In the genomic region with DNA sequence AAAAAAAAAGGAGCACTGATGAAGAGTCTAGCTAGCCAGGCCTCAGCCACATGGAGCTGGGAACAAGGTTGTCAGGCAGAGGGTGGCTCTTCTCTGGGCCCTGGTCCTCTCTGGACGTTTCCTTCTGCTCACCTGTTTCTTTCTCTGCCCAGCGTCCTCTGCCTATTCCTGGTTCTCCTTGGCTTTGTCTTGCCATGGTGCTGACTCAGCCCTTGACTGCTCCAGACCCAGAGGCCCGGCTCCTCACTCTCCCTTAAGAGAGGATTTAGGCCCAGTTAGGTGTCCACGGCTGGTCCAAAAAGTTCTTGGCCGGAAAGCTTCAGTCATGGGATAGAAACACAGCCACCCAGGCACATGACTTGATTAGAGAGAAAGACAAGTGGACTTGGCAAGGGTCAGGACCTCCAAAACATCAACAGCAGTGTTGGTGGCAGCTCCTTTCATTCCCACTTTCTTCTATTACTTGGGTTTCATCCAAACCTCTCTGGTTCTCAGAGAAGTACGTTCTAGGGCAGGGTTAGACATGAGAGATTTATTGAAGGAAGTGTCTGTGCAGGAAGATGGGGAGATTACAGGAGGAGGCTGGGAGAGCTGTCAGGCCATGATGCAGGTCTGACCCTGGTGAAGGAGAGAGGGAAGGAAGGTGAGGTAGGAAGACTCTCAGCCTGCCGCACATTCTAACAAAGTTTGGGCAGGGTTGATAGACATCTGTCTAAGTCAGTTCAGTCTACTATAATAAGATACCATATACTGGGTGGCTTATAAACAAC, we compare ENCODE assay signal across 29 cellular contexts. TPM values are rescaled to one million over a fixed set of nuclear protein-coding genes. Genes with fewer than 3 reads are reported as not detected.
DNase-seq lines count a peak whose midpoint lies in the region; ATAC-seq and FAIRE-seq lines count a peak whose summit lies in the region.
"Had no signal": no experiment of that assay in that cellular context is flagged by ENCODE, and none has a peak within 500 bp of the region (broad histone marks: within the 10 kb centered on the region; RNA-seq: fewer than 3 reads in every experiment).

No MANE protein-coding gene starts in this region.

- H3K36me3 ChIP-seq in CD4-positive, alpha-beta memory T cell (ENCODE audit: insufficient read depth, low read length): no peaks in the 10 kb centered on the region
- H3K36me3 ChIP-seq: BLaER1 treated with 17β-estradiol and CSF1 and Interleukin-3, amounts not matched to agents 10 nM and 100 nM; SJSA1 had no signal

- no peaks in the 10 kb centered on the region for H3K9me3 Mint-ChIP-seq in activated naive CD4-positive, alpha-beta T cell treated with anti-CD3 and anti-CD28 coated beads, Interleukin-2, amount 50 U/mL, for 24 hours
- peaks cover 0 to 6% (median 0%) of the 10 kb centered on the region in 8 donors for H3K9me3 Mint-ChIP-seq in CD4-positive, alpha-beta memory T cell
- H3K9me3 Mint-ChIP-seq in naive thymus-derived CD8-positive, alpha-beta T cell: no peaks in the 10 kb centered on the region
- H3K9me3 Mint-ChIP-seq: CD8-positive, alpha-beta T cell had no signal

- H3K27me3 Mint-ChIP-seq in activated naive CD4-positive, alpha-beta T cell treated with anti-CD3 and anti-CD28 coated beads, Interleukin-2, amount 50 U/mL, for 24 hours: no peaks in the 10 kb centered on the region
- H3K27me3 Mint-ChIP-seq in CD4-positive, alpha-beta memory T cell: no peaks in the 10 kb centered on the region
- H3K27me3 Mint-ChIP-seq in naive thymus-derived CD8-positive, alpha-beta T cell: no peaks in the 10 kb centered on the region

- peaks cover 53% of the 10 kb centered on the region for H3K4me1 Mint-ChIP-seq in activated naive CD4-positive, alpha-beta T cell treated with anti-CD3 and anti-CD28 coated beads, Interleukin-2, amount 50 U/mL, for 24 hours
- peaks cover 48 to 74% (median 61%) of the 10 kb centered on the region in 4 donors for H3K4me1 Mint-ChIP-seq in CD4-positive, alpha-beta memory T cell
- H3K4me1 Mint-ChIP-seq in naive thymus-derived CD8-positive, alpha-beta T cell: peaks cover 29 to 66% (median 57%) of the 10 kb centered on the region in 4 donors

- CTCF ChIA-PET in CD4-positive, alpha-beta memory T cell (lab: Charles Lee; ENCODE audit: partially characterized antibody): interaction anchor here (0.7 to 4.2 kb wide), 2 partner anchors 8 to 14 kb away, joined by 3 to 21 read pairs; a partner anchor contains a TSS

- H3K4me1 ChIP-seq in CD4-positive, alpha-beta memory T cell (ENCODE audit: insufficient read depth, low read length): peaks cover 69% of the 10 kb centered on the region

- intact Hi-C loops in CD4-positive, alpha-beta memory T cell (cut with micrococcal nuclease): no loop called here

- H3K36me3 Mint-ChIP-seq in activated naive CD4-positive, alpha-beta T cell treated with anti-CD3 and anti-CD28 coated beads, Interleukin-2, amount 50 U/mL, for 24 hours: no peaks in the 10 kb centered on the region
- peaks cover 0 to 3% of the 10 kb centered on the region in 2 donors for H3K36me3 Mint-ChIP-seq in CD4-positive, alpha-beta memory T cell
- peaks cover 0 to 2% (median 0%) of the 10 kb centered on the region in 3 donors for H3K36me3 Mint-ChIP-seq in naive thymus-derived CD8-positive, alpha-beta T cell
- H3K36me3 Mint-ChIP-seq: CD8-positive, alpha-beta T cell had no signal

- H3K27me3 ChIP-seq in CD4-positive, alpha-beta memory T cell (ENCODE audit: insufficient read depth, low read length): no peaks in the 10 kb centered on the region
- H3K27me3 ChIP-seq: BLaER1 treated with 17β-estradiol and CSF1 and Interleukin-3, amounts not matched to agents 10 nM and 100 nM; SJSA1 had no signal

- H3K4me3 Mint-ChIP-seq in activated naive CD4-positive, alpha-beta T cell treated with anti-CD3 and anti-CD28 coated beads, Interleukin-2, amount 50 U/mL, for 24 hours: no peak overlapping the region
- peak overlapping the region in 3 of 8 donors; percentile 4 to 57 (median 7) for H3K4me3 Mint-ChIP-seq in CD4-positive, alpha-beta memory T cell
- H3K4me3 Mint-ChIP-seq in naive thymus-derived CD8-positive, alpha-beta T cell: peak overlapping the region in 1 of 10 donors; percentile 42
- H3K4me3 Mint-ChIP-seq: CD8-positive, alpha-beta T cell had no signal

- peak; percentile 20 for FAIRE-seq in HTR-8/SVneo (lab: Jason Lieb, UNC)
- FAIRE-seq: A549, GM12892 had no signal

- DNase-seq in activated naive CD4-positive, alpha-beta T cell (lab: John Stamatoyannopoulos, UW): no peak
- DNase-seq in CD4-positive, alpha-beta memory T cell: no peak
- DNase-seq in HTR-8/SVneo (ENCODE audit: insufficient read length, low spot score) (no peak), kidney tubule cell (ENCODE audit: low spot score) (no peak)
- DNase-seq in naive thymus-derived CD8-positive, alpha-beta T cell: no peak
- DNase-seq in activated CD4-positive, CD25-positive, alpha-beta regulatory T cell treated with anti-CD3 and anti-CD28 coated beads, Interleukin-2, amount 50 U/mL, for 72 hours: no peak
- DNase-seq: AML-193; CD8-positive, alpha-beta T cell; DMS 273 treated with DMSO at 0.1 percent for 48 hours; DMS79; GF-D8; Karpas-422; NCI-H1092 treated with DMSO at 0.1 percent for 48 hours; NCI-H1436; NCI-H187; NCI-H2081 treated with DMSO at 0.1 percent for 48 hours; NCI-H2171; NCI-H226; NCI-H510A; NCI-H69; Right ventricle myocardium superior; RPMI8226 had no signal

- H3K9me3 ChIP-seq in CD4-positive, alpha-beta memory T cell (ENCODE audit: control insufficient read depth in 1 of 2, low read length in 2 of 2): no peaks in the 10 kb centered on the region
- H3K9me3 ChIP-seq: A549; BLaER1 treated with 17β-estradiol and CSF1 and Interleukin-3, amounts not matched to agents 10 nM and 100 nM; SJSA1 had no signal

- POLR2A ChIA-PET in CD4-positive, alpha-beta memory T cell (lab: Charles Lee; ENCODE audit: partially characterized antibody): interaction anchor here (3.1 kb wide), 1 partner anchor 13 kb away, joined by 13 read pairs; a partner anchor contains a TSS
- POLR2A ChIA-PET in naive thymus-derived CD8-positive, alpha-beta T cell (lab: Charles Lee): interaction anchor here (0.6 to 1.6 kb wide), 3 partner anchors 13 to 153 kb away, joined by 3 to 5 read pairs (median 4); no protein-coding TSS in a partner anchor

- peak overlapping the region; percentile 12 for H3K27ac Mint-ChIP-seq in activated naive CD4-positive, alpha-beta T cell treated with anti-CD3 and anti-CD28 coated beads, Interleukin-2, amount 50 U/mL, for 24 hours
- peak overlapping the region in 4 of 7 donors; percentile 69 to 83 (median 78) for H3K27ac Mint-ChIP-seq in CD4-positive, alpha-beta memory T cell
- peak overlapping the region in 6 of 10 donors; percentile 14 to 68 (median 46) for H3K27ac Mint-ChIP-seq in naive thymus-derived CD8-positive, alpha-beta T cell
- H3K27ac Mint-ChIP-seq: CD8-positive, alpha-beta T cell had no signal

- ATAC-seq in naive thymus-derived CD8-positive, alpha-beta T cell: no peak
- ATAC-seq: A549; CD8-positive, alpha-beta T cell; HCT116 had no signal

- no peak overlapping the region for H3K27ac ChIP-seq in CD4-positive, alpha-beta memory T cell (ENCODE audit: low read depth, low read length)
- H3K27ac ChIP-seq: A549; BLaER1 treated with 17β-estradiol and CSF1 and Interleukin-3, amounts not matched to agents 10 nM and 100 nM; HL-60; SJSA1 had no signal

- no peak overlapping the region for H3K4me3 ChIP-seq in CD4-positive, alpha-beta memory T cell (ENCODE audit: low read length in 2 of 2)
- H3K4me3 ChIP-seq: A549; BLaER1 treated with 17β-estradiol and CSF1 and Interleukin-3, amounts not matched to agents 10 nM and 100 nM; SJSA1 had no signal

RNA-seq across cellular contexts. Expression of a gene that starts 14.5 kb away (rescaled TPM):
- 10 to 100 TPM; 81.1 to 89.4 TPM for total RNA-seq in CD4-positive, alpha-beta memory T cell
- 10 to 100 TPM; 12.3 to 20.0 TPM for polyA plus RNA-seq in CD4-positive, alpha-beta memory T cell
- 10 to 100 TPM; 76.4 to 78.5 TPM for total RNA-seq in naive thymus-derived CD8-positive, alpha-beta T cell
- polyA plus RNA-seq in naive thymus-derived CD8-positive, alpha-beta T cell: 10 to 100 TPM; 12.4 to 19.3 (median 15.7) TPM

Comparison
In these comparisons a context has a peak if more than half of its experiments do, and no peak if none do; other contexts are left out.
1. H3K27ac Mint-ChIP-seq: peak in every context shown above with its lines; median percentile 78 in CD4-positive, alpha-beta memory T cell; 46 in naive thymus-derived CD8-positive, alpha-beta T cell; 12 in activated naive CD4-positive, alpha-beta T cell treated with anti-CD3 and anti-CD28 coated beads, Interleukin-2, amount 50 U/mL, for 24 hours.